1 cellular context compared by ENCODE assay signal in genomic region chr17:79748296-79749099, GRCh38.
A peak's percentile ranks its signal among the peaks of the same experiment; 100 is the strongest.
TF ChIP-seq lines count a peak whose summit lies in the region.

No MANE protein-coding gene starts in this region.

TF ChIP-seq in HepG2, 621 proteins besides CTCF, POLR2A, EP300 and RAD21:
- TF ChIP-seq ZNF747 (CRISPR knock-in tag; IDR thresholded peaks at IDR 0.05; ENCODE audit: borderline replicate concordance), result no peak
- no peak for TF ChIP-seq ZNF598 (CRISPR knock-in tag; IDR thresholded peaks at IDR 0.05; ENCODE audit: borderline replicate concordance)
- TF ChIP-seq ZNF331 (CRISPR knock-in tag; IDR thresholded peaks at IDR 0.05), result no peak
- TF ChIP-seq ARID4A (CRISPR knock-in tag; IDR thresholded peaks at IDR 0.05; ENCODE audit: borderline replicate concordance), result no peak
- no peak for TF ChIP-seq FOXA3 (CRISPR knock-in tag; IDR thresholded peaks at IDR 0.05)
- peak; percentile 31; the same call in 1 of the 2 replicates for TF ChIP-seq ZNF777 (CRISPR knock-in tag; IDR thresholded peaks at IDR 0.05)
- 0 out of 2 replicates have a peak, but pooled peaks have one; percentile 26 for TF ChIP-seq ZNF274 (CRISPR knock-in tag; IDR thresholded peaks at IDR 0.05)
- no peak for TF ChIP-seq ZXDC (CRISPR knock-in tag; IDR thresholded peaks at IDR 0.05)
- 0 out of 2 replicates have a peak, but pooled peaks have one; percentile 22 for TF ChIP-seq ZSCAN25 (CRISPR knock-in tag; IDR thresholded peaks at IDR 0.05)
- no peak for TF ChIP-seq ESRRA (CRISPR knock-in tag; IDR thresholded peaks at IDR 0.05; ENCODE audit: low read depth)
- TF ChIP-seq ZNF33A (CRISPR knock-in tag; IDR thresholded peaks at IDR 0.05; ENCODE audit: borderline replicate concordance), result no peak
- TF ChIP-seq KDM5B (CRISPR knock-in tag; IDR thresholded peaks at IDR 0.05; ENCODE audit: borderline replicate concordance), result no peak
- no peak for TF ChIP-seq PBX3 (CRISPR knock-in tag; IDR thresholded peaks at IDR 0.05; ENCODE audit: borderline replicate concordance)
- peak; percentile 92 for TF ChIP-seq EZH2 (conservative IDR thresholded peaks at IDR 0.05; ENCODE audit: low read depth, low read length)
